26 cellular contexts compared by ENCODE assay signal in the genomic region with DNA sequence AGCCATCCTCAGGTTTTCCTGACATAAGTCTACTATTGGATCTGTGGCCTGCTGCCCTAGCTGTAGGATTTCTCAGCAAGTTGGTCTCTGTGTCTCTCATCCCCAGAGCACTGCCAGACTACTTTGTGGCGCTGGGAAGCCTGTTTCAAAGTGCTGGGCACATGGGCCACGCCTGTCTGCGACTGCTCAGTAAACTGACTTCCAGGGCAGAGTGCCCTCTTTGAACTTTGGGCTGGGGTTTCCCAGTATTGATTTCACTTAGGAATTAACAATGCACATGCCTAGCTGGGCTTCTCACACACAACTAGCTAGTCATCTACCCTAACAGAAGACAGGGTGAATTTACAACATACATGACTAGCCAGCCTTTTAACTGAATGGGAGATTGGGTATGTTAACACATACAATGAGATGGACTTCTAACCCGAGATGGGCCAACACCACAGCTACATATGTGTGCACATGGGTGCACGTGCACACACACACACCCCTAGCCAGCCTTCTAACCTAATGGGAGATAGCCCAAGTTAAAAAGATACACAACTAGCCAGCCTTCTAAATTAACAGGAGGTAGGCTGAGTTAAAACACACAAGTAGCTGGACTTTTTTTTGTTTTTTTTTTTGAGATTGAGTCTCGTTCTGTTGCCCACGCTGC. TPM values are rescaled to one million over a fixed set of nuclear protein-coding genes. Genes with fewer than 3 reads are reported as not detected.
DNase-seq lines count a peak whose midpoint lies in the region; ATAC-seq, FAIRE-seq and TF ChIP-seq lines count a peak whose summit lies in the region.
"Had no signal": no experiment of that assay in that cellular context is flagged by ENCODE, and none has a peak within 500 bp of the region (broad histone marks: within the 10 kb centered on the region; RNA-seq: fewer than 3 reads in every experiment).

No MANE protein-coding gene starts in this region.

- POLR2A ChIA-PET in Panc1 (lab: Charles Lee), result no interaction called here
- POLR2A ChIA-PET in HepG2 (lab: Yijun Ruan, JAX), result interaction anchor here (1.0 to 2.3 kb wide), 4 partner anchors 11 to 66 kb away, joined by 4 to 13 read pairs (median 4); a partner anchor contains a TSS

- H3K36me3 ChIP-seq in Panc1 (ENCODE audit: control insufficient read depth, insufficient read depth, low read length) (no peaks in the 10 kb centered on the region), HepG2 (replicated peaks in 1 of 2; ENCODE audit: control insufficient read depth in 1 of 2, insufficient read depth in 2 of 2, low read length in 2 of 2) (no peaks in the 10 kb centered on the region), neuronal stem cell (replicated peaks in 1 of 2; ENCODE audit: control insufficient read depth in 2 of 2, insufficient read depth in 2 of 2, low read length in 2 of 2) (no peaks in the 10 kb centered on the region), adrenal gland (replicated peaks in 1 of 2) (no peaks in the 10 kb centered on the region), WERI-Rb-1 (no peaks in the 10 kb centered on the region), breast epithelium (no peaks in the 10 kb centered on the region)
- H3K36me3 ChIP-seq: SJCRH30 had no signal

- no peaks in the 10 kb centered on the region for H3K79me1 ChIP-seq in neuronal stem cell (ENCODE audit: low read depth, low read length)

- H3K9ac ChIP-seq in HepG2 (ENCODE audit: insufficient read depth, low read depth, low read length) (no peak overlapping the region), neuronal stem cell (ENCODE audit: low read depth, low read length, poor library complexity) (no peak overlapping the region)

- DNase-seq in Panc1 (ENCODE audit: low read depth, low spot score) (no peak), HepG2 (ENCODE audit: low spot score) (peak; percentile 67), neuronal stem cell (ENCODE audit: low spot score) (no peak), GDM1 (lab: John Stamatoyannopoulos, UW) (no peak), adrenal gland (no peak), WERI-Rb-1 (no peak), breast epithelium (ENCODE audit: low spot score in 2 of 2) (no peak)
- DNase-seq: C1 segment of cervical spinal cord; CD4-positive, alpha-beta memory T cell; COR-L47; EL; GF-D8; KBM-7; MV-4-11; NCI-H1105; NCI-H1436 treated with DMSO at 0.1 percent for 48 hours; NCI-H187 treated with DMSO at 0.1 percent for 48 hours; NCI-H446; NCI-H524 treated with DMSO at 0.1 percent for 48 hours; NCI-H774; SJCRH30 had no signal

- FAIRE-seq in HepG2 (lab: Jason Lieb, UNC), result peak; percentile 36
- FAIRE-seq: GM12891 had no signal

- H3K23ac ChIP-seq in neuronal stem cell (ENCODE audit: low read depth, low read length, poor library complexity), result no peak overlapping the region

- H3K14ac ChIP-seq in neuronal stem cell (ENCODE audit: low read length), result no peak overlapping the region

- H3K9me3 ChIP-seq in Panc1 (ENCODE audit: control insufficient read depth, insufficient read depth, low read depth, low read length) (no peaks in the 10 kb centered on the region), HepG2 (ENCODE audit: low read length) (no peaks in the 10 kb centered on the region), neuronal stem cell (replicated peaks in 1 of 2; ENCODE audit: control insufficient read depth in 2 of 2, insufficient read depth in 1 of 2, low read depth in 1 of 2, low read length in 2 of 2) (peaks cover 0 to 3% of the 10 kb centered on the region in 2 donors), adrenal gland (replicated peaks in 1 of 3) (no peaks in the 10 kb centered on the region), WERI-Rb-1 (ENCODE audit: severe bottlenecking) (no peaks in the 10 kb centered on the region), breast epithelium (no peaks in the 10 kb centered on the region)
- H3K9me3 ChIP-seq: SJCRH30 had no signal

- no peak overlapping the region for H3K18ac ChIP-seq in neuronal stem cell (ENCODE audit: low read length)

- no peak overlapping the region for H2BK5ac ChIP-seq in neuronal stem cell (ENCODE audit: low read length)

- no peak overlapping the region for H2BK12ac ChIP-seq in neuronal stem cell (ENCODE audit: low read length)

- TF ChIP-seq RAD21 in HepG2 (CRISPR knock-in tag; IDR thresholded peaks at IDR 0.05), result no peak

- BruUV-seq in Panc1 (replicated peaks; lab: Mats Ljungman, UMichigan), result no TSS peak
- BruUV-seq in HepG2 (replicated peaks; lab: Mats Ljungman, UMichigan), result no TSS peak

- TF ChIP-seq POLR2A in HepG2 (IDR thresholded peaks at IDR 0.05; ENCODE audit: insufficient read depth in 1 of 2, low read depth in 2 of 2, low read length in 2 of 2) (no peak), adrenal gland (IDR thresholded peaks at IDR 0.05) (no peak), breast epithelium (IDR thresholded peaks at IDR 0.05) (no peak)

- H4K20me1 ChIP-seq in HepG2 (ENCODE audit: insufficient read depth, low read length), result no peaks in the 10 kb centered on the region

- H4K91ac ChIP-seq in neuronal stem cell (ENCODE audit: low read depth, low read length, poor library complexity), result no peak overlapping the region

- intact Hi-C loops in Panc1 (cut with micrococcal nuclease; ENCODE audit: unreplicated experiment) (no loop called here), HepG2 (cut with micrococcal nuclease; ENCODE audit: unreplicated experiment) (no loop called here), adrenal gland (cut with DNase I) (no loop called here), breast epithelium (cut with DNase I; ENCODE audit: low total_unique reads) (no loop called here)

- no peak overlapping the region for H3K4ac ChIP-seq in neuronal stem cell (ENCODE audit: low read length)

- H3K27ac ChIP-seq in Panc1 (ENCODE audit: low read length) (no peak overlapping the region), HepG2 (ENCODE audit: extremely low read length, insufficient read depth, low read length) (no peak overlapping the region), neuronal stem cell (replicated peaks; ENCODE audit: low read length) (no peak overlapping the region), adrenal gland (no peak overlapping the region), WERI-Rb-1 (no peak overlapping the region), breast epithelium (no peak overlapping the region)
- H3K27ac ChIP-seq: SJCRH30 had no signal

- H3K27me3 ChIP-seq in Panc1 (ENCODE audit: control insufficient read depth, insufficient read depth, low read length), result no peaks in the 10 kb centered on the region
- 0 out of 5 replicates have a peak, but pooled peaks cover 0 to 3% of the 10 kb centered on the region in 2 experiments for H3K27me3 ChIP-seq in HepG2 (ENCODE audit: control insufficient read depth in 1 of 2, insufficient read depth in 2 of 2, low read length in 2 of 2)
- H3K27me3 ChIP-seq in neuronal stem cell (ENCODE audit: control insufficient read depth in 3 of 3, insufficient read depth in 3 of 3, low read depth in 1 of 3, low read length in 3 of 3), result peaks cover 0 to 2% (median 0%) of the 10 kb centered on the region in 3 experiments
- H3K27me3 ChIP-seq in adrenal gland, result no peaks in the 10 kb centered on the region
- no peaks in the 10 kb centered on the region for H3K27me3 ChIP-seq in WERI-Rb-1 (ENCODE audit: insufficient read depth, low read depth, severe bottlenecking)
- H3K27me3 ChIP-seq in breast epithelium, result no peaks in the 10 kb centered on the region
- H3K27me3 ChIP-seq: SJCRH30 had no signal

- no peak overlapping the region for H2AFZ ChIP-seq in HepG2 (ENCODE audit: low read length)
- H2AFZ ChIP-seq in neuronal stem cell (ENCODE audit: low read length), result no peak overlapping the region

- H3K4me3 ChIP-seq in Panc1 (ENCODE audit: low read depth in 2 of 2, low read length in 2 of 2) (no peak overlapping the region), HepG2 (replicated peaks in 1 of 3; ENCODE audit: insufficient read depth in 1 of 3, low read depth in 2 of 3, low read length in 3 of 3) (no peak overlapping the region), neuronal stem cell (ENCODE audit: low read length in 2 of 2) (no peak overlapping the region), adrenal gland (no peak overlapping the region), WERI-Rb-1 (ENCODE audit: low read depth, low read length) (no peak overlapping the region), breast epithelium (no peak overlapping the region)
- H3K4me3 ChIP-seq: SJCRH30 had no signal

- H2BK15ac ChIP-seq in neuronal stem cell (ENCODE audit: low read length), result no peak overlapping the region

- H3K4me1 ChIP-seq in Panc1 (ENCODE audit: control insufficient read depth, insufficient read depth, low read length) (no peaks in the 10 kb centered on the region), HepG2 (ENCODE audit: insufficient read depth, low read length) (peaks cover 30% of the 10 kb centered on the region), neuronal stem cell (ENCODE audit: control insufficient read depth in 2 of 2, insufficient read depth in 1 of 2, low read depth in 1 of 2, low read length in 2 of 2) (peaks cover 0 to 2% of the 10 kb centered on the region in 2 donors), adrenal gland (replicated peaks in 1 of 2) (no peaks in the 10 kb centered on the region), breast epithelium (no peaks in the 10 kb centered on the region)
- H3K4me1 ChIP-seq: SJCRH30 had no signal

- in situ Hi-C loops in Panc1 (cut with HindIII; ENCODE audit: low pct_unique_long_range_greater_than_20kb, low sequenced_read_pairs) (no loop called here), HepG2 (cut with HindIII; ENCODE audit: extremely low pct_ligation_motif_present, low pct_unique_long_range_greater_than_20kb) (no loop called here)

- H3K4me2 ChIP-seq in HepG2 (ENCODE audit: low read depth, low read length), result peak overlapping the region; percentile 27
- no peak overlapping the region for H3K4me2 ChIP-seq in neuronal stem cell (ENCODE audit: insufficient read depth, low read length, poor library complexity, severe bottlenecking)

- H2AK5ac ChIP-seq in neuronal stem cell (ENCODE audit: low read depth, low read length), result no peak overlapping the region

- WGBS in HepG2 (ENCODE audit: low lambda C conversion rate), result 30% methylated on average over 7 of the region's 7 CpGs
- WGBS in neuronal stem cell (ENCODE audit: extremely low coverage in 2 of 2, insufficient read length in 2 of 2, insufficient replicate concordance in 1 of 2), 2 donors, result no CpG with 5 or more reads among the region's 7 CpGs
- 86 to 95% (median 89%) methylated on average over 6 to 7 of the region's 7 CpGs for WGBS in adrenal gland, 4 donors

- no peak for TF ChIP-seq CTCF in Panc1 (IDR thresholded peaks at IDR 0.05)
- TF ChIP-seq CTCF in HepG2 (CRISPR knock-in tag; IDR thresholded peaks at IDR 0.05), result no peak
- no peak for TF ChIP-seq CTCF in adrenal gland (IDR thresholded peaks at IDR 0.05)
- TF ChIP-seq CTCF in WERI-Rb-1 (IDR thresholded peaks at IDR 0.05; ENCODE audit: low read depth, low read length), result no peak
- TF ChIP-seq CTCF in breast epithelium (IDR thresholded peaks at IDR 0.05), result no peak

- no peak overlapping the region for H2BK120ac ChIP-seq in neuronal stem cell (ENCODE audit: low read depth, low read length)

- 0 out of 2 replicates have a peak, but pooled peaks have one; percentile 28 for ATAC-seq in Panc1
- ATAC-seq in HepG2, result peak; percentile 92

- peak overlapping the region; percentile 54 for H4K8ac ChIP-seq in neuronal stem cell (ENCODE audit: low read depth, low read length)

- TF ChIP-seq EP300 in HepG2 (IDR thresholded peaks at IDR 0.05; ENCODE audit: low read depth in 2 of 2, low read length in 2 of 2) (0 out of 4 replicates have a peak, but pooled peaks of 1 of the 2 experiments have one; percentile 18), HepG2 (CRISPR knock-in tag; IDR thresholded peaks at IDR 0.05; ENCODE audit: borderline replicate concordance) (no peak)

- H3K79me2 ChIP-seq in HepG2 (ENCODE audit: insufficient read depth, low read length), result no peaks in the 10 kb centered on the region

- CTCF ChIA-PET in Panc1 (lab: Charles Lee), result interaction anchor here (1.0 kb wide), 1 partner anchor 424 kb away, joined by 4 read pairs; no protein-coding TSS in a partner anchor
- CTCF ChIA-PET in HepG2 (lab: Yijun Ruan, JAX; ENCODE audit: low intra/inter-chr PET ratio, low total read pairs), result no interaction called here

RNA-seq across cellular contexts. Expression of a gene that starts 6.9 kb away (rescaled TPM):
- total RNA-seq in Panc1 (2021; ENCODE audit: unreplicated experiment), result 1.2 TPM
- polyA plus RNA-seq in Panc1 (2012; ENCODE audit: insufficient read length), result 1.0 TPM
- total RNA-seq in HepG2 (2016; rRNA removed; fragmentation: Illumina TruSeq; extraction: Trizol), result 0.64 TPM in 1 of 2 replicates, not detected in the other
- not detected in 2 replicates for total RNA-seq in HepG2 (2016; cell fraction: cytosol; rRNA removed; fragmentation: Illumina TruSeq; extraction: Trizol; ENCODE audit: low read depth)
- total RNA-seq in HepG2 (2016; cell fraction: insoluble cytoplasmic fraction; rRNA removed; fragmentation: Illumina TruSeq; extraction: Trizol), result 0.10 and 0.45 TPM in 2 replicates
- total RNA-seq in HepG2 (2016; cell fraction: membrane; rRNA removed; fragmentation: Illumina TruSeq; extraction: Trizol), result not detected in 2 replicates
- 0.72 and 0.81 TPM in 2 replicates for total RNA-seq in HepG2 (2016; cell fraction: nucleus; rRNA removed; fragmentation: Illumina TruSeq; extraction: Trizol)
- polyA plus RNA-seq in HepG2 (2011; rRNA removed), result 0.22 and 0.32 TPM in 2 replicates
- polyA plus RNA-seq in HepG2 (2011; cell fraction: cytosol; rRNA removed), result 0.10 and 0.11 TPM in 2 replicates
- polyA plus RNA-seq in HepG2 (2011; cell fraction: nucleus; rRNA removed), result 1.6 and 1.9 TPM in 2 replicates
- 0.24 and 0.27 TPM in 2 replicates for polyA plus RNA-seq in HepG2 (2012)
- not detected in 2 replicates for polyA plus RNA-seq in HepG2 (2016; cell fraction: cytosol; fragmentation: Illumina TruSeq; extraction: Trizol; ENCODE audit: low read depth)
- polyA plus RNA-seq in HepG2 (2016; cell fraction: insoluble cytoplasmic fraction; fragmentation: Illumina TruSeq; extraction: Trizol; ENCODE audit: low read depth), result 0.14 and 0.22 TPM in 2 replicates
- polyA plus RNA-seq in HepG2 (2016; cell fraction: membrane; fragmentation: Illumina TruSeq; extraction: Trizol; ENCODE audit: low read depth), result not detected in 2 replicates
- 1.2 and 1.4 TPM in 2 replicates for polyA plus RNA-seq in HepG2 (2016; cell fraction: nucleus; fragmentation: Illumina TruSeq; extraction: Trizol; ENCODE audit: insufficient read depth, low read depth)
- 0.58 TPM in 1 of 2 replicates, not detected in the other for polyA minus RNA-seq in HepG2 (2011; rRNA and poly(A)+ RNA removed; ENCODE audit: low replicate concordance)
- polyA minus RNA-seq in HepG2 (2011; cell fraction: cytosol; rRNA and poly(A)+ RNA removed), result not detected in 2 replicates
- polyA minus RNA-seq in HepG2 (2011; cell fraction: nucleus; rRNA and poly(A)+ RNA removed), result 0.64 and 0.75 TPM in 2 replicates
- polyA plus RNA-seq in neuronal stem cell (2013, experiment 1 of 2), result 4.1 TPM
- 3.7 TPM for polyA plus RNA-seq in neuronal stem cell (2013, experiment 2 of 2)
- 1 to 10 TPM in 3 of 8 donors, under 1 TPM in 3, not detected in 2; 0.42 to 7.4 (median 1.2) TPM for total RNA-seq in adrenal gland
- 1 to 10 TPM in 1 of 3 donors, under 1 TPM in 1, not detected in 1; 0.74 to 1.8 TPM for polyA plus RNA-seq in adrenal gland
- total RNA-seq in breast epithelium, result 1 to 10 TPM in 2 of 3 donors, not detected in 1; 7.3 to 9.5 TPM
- total RNA-seq: H4, HT-29, LHCN-M2, MCF 10A, SJCRH30 had no signal

RNA-seq across cellular contexts. Expression of a gene that starts 16.9 kb away (rescaled TPM):
- total RNA-seq in Panc1 (2021; ENCODE audit: unreplicated experiment), result 38.6 TPM
- polyA plus RNA-seq in Panc1 (2012; ENCODE audit: insufficient read length), result 32.3 TPM
- total RNA-seq in HepG2 (2016; rRNA removed; fragmentation: Illumina TruSeq; extraction: Trizol), result 9.7 and 16.1 TPM in 2 replicates
- 8.8 and 9.6 TPM in 2 replicates for total RNA-seq in HepG2 (2016; cell fraction: cytosol; rRNA removed; fragmentation: Illumina TruSeq; extraction: Trizol; ENCODE audit: low read depth)
- total RNA-seq in HepG2 (2016; cell fraction: insoluble cytoplasmic fraction; rRNA removed; fragmentation: Illumina TruSeq; extraction: Trizol), result 10.0 and 15.4 TPM in 2 replicates
- total RNA-seq in HepG2 (2016; cell fraction: membrane; rRNA removed; fragmentation: Illumina TruSeq; extraction: Trizol), result 12.1 and 13.4 TPM in 2 replicates
- 16.6 and 19.2 TPM in 2 replicates for total RNA-seq in HepG2 (2016; cell fraction: nucleus; rRNA removed; fragmentation: Illumina TruSeq; extraction: Trizol)
- polyA plus RNA-seq in HepG2 (2011; rRNA removed), result 6.3 and 8.8 TPM in 2 replicates
- polyA plus RNA-seq in HepG2 (2011; cell fraction: cytosol; rRNA removed), result 4.7 and 6.1 TPM in 2 replicates
- 33.2 and 33.5 TPM in 2 replicates for polyA plus RNA-seq in HepG2 (2011; cell fraction: nucleus; rRNA removed)
- 7.8 and 13.4 TPM in 2 replicates for polyA plus RNA-seq in HepG2 (2012)
- 1.3 and 1.5 TPM in 2 replicates for polyA plus RNA-seq in HepG2 (2016; cell fraction: cytosol; fragmentation: Illumina TruSeq; extraction: Trizol; ENCODE audit: low read depth)
- 9.6 and 11.4 TPM in 2 replicates for polyA plus RNA-seq in HepG2 (2016; cell fraction: insoluble cytoplasmic fraction; fragmentation: Illumina TruSeq; extraction: Trizol; ENCODE audit: low read depth)
- 2.2 and 2.7 TPM in 2 replicates for polyA plus RNA-seq in HepG2 (2016; cell fraction: membrane; fragmentation: Illumina TruSeq; extraction: Trizol; ENCODE audit: low read depth)
- polyA plus RNA-seq in HepG2 (2016; cell fraction: nucleus; fragmentation: Illumina TruSeq; extraction: Trizol; ENCODE audit: insufficient read depth, low read depth), result 33.8 and 38.7 TPM in 2 replicates
- polyA minus RNA-seq in HepG2 (2011; rRNA and poly(A)+ RNA removed; ENCODE audit: low replicate concordance), result 19.6 and 39.2 TPM in 2 replicates
- 6.6 and 7.0 TPM in 2 replicates for polyA minus RNA-seq in HepG2 (2011; cell fraction: cytosol; rRNA and poly(A)+ RNA removed)
- 17.0 and 20.8 TPM in 2 replicates for polyA minus RNA-seq in HepG2 (2011; cell fraction: nucleus; rRNA and poly(A)+ RNA removed)
- polyA plus RNA-seq in neuronal stem cell (2013, experiment 1 of 2), result 13.5 TPM
- 13.3 TPM for polyA plus RNA-seq in neuronal stem cell (2013, experiment 2 of 2)
- total RNA-seq in adrenal gland, result 10 to 100 TPM; 12.1 to 26.7 (median 19.1) TPM
- 10 to 100 TPM in 2 of 3 donors, 1 to 10 TPM in 1; 3.5 to 17.2 (median 12.8) TPM for polyA plus RNA-seq in adrenal gland
- 10 to 100 TPM; 17.0 to 17.7 (median 17.3) TPM for total RNA-seq in breast epithelium
